33 cellular contexts compared by ENCODE assay signal in genomic region chr10:118924493-118924892, GRCh38.
"Had no signal": no experiment of that assay in that cellular context is flagged by ENCODE, and none has a peak within 500 bp of the region (broad histone marks: within the 10 kb centered on the region; RNA-seq: fewer than 3 reads in every experiment).

No MANE protein-coding gene starts in this region.

- H3K4me3 Mint-ChIP-seq: activated CD4-positive, alpha-beta T cell treated with anti-CD3 and anti-CD28 coated beads, Interleukin-2, amount 10 ng/mL, durations not matched to agents 24 days and 14 days; activated CD8-positive, alpha-beta T cell treated with anti-CD3 and anti-CD28 coated beads for 36 hours; activated naive CD4-positive, alpha-beta T cell treated with anti-CD3 and anti-CD28 coated beads, Interleukin-2, amount 50 U/mL, for 24 hours; activated naive CD8-positive, alpha-beta T cell treated with anti-CD3 and anti-CD28 coated beads, Interleukin-2, amount 10 ng/mL, durations not matched to agents 7 days and 5 days; activated T-cell treated with anti-CD3 and anti-CD28 coated beads, Interleukin-2, amount 50 U/mL, for 72 hours; activated T-helper 17 cell treated with anti-CD3 and anti-CD28 coated beads, Interleukin-2, amount 50 U/mL, for 72 hours; central memory CD8-positive, alpha-beta T cell; T-helper 1 cell treated with Interleukin-12 subunit alpha and Interleukin-12 subunit beta and Interleukin-4 antibody, amounts not matched to agents 30 μg/mL and 1 μg/mL, for 36 hours; T-helper 2 cell treated with Interferon-gamma antibody and Interleukin-4, amounts not matched to agents 5 μg/mL and 100 μg/mL, for 36 hours had no signal

- H3K4me3 ChIP-seq: ascending aorta, cardiac muscle cell, K562, Peyer's patch, SJSA1 had no signal

- H3K9me3 Mint-ChIP-seq: activated CD8-positive, alpha-beta T cell treated with anti-CD3 and anti-CD28 coated beads for 36 hours; activated naive CD4-positive, alpha-beta T cell treated with anti-CD3 and anti-CD28 coated beads, Interleukin-2, amount 50 U/mL, for 24 hours; activated T-helper 17 cell treated with anti-CD3 and anti-CD28 coated beads, Interleukin-2, amount 50 U/mL, for 72 hours; central memory CD8-positive, alpha-beta T cell had no signal

- H3K27ac ChIP-seq: ascending aorta, cardiac muscle cell, Peyer's patch, SJSA1 had no signal

- H3K27me3 ChIP-seq: ascending aorta, cardiac muscle cell, Peyer's patch had no signal

- H3K4me1 Mint-ChIP-seq: activated CD4-positive, alpha-beta T cell treated with anti-CD3 and anti-CD28 coated beads, Interleukin-2, amount 10 ng/mL, durations not matched to agents 24 days and 14 days; activated naive CD4-positive, alpha-beta T cell treated with anti-CD3 and anti-CD28 coated beads, Interleukin-2, amount 50 U/mL, for 24 hours; activated naive CD8-positive, alpha-beta T cell treated with anti-CD3 and anti-CD28 coated beads, Interleukin-2, amount 10 ng/mL, durations not matched to agents 7 days and 5 days; activated T-helper 17 cell treated with anti-CD3 and anti-CD28 coated beads, Interleukin-2, amount 50 U/mL, for 72 hours; central memory CD8-positive, alpha-beta T cell had no signal

- H3K9me3 ChIP-seq: ascending aorta, Peyer's patch, SJSA1, SK-N-SH had no signal

- DNase-seq: activated CD4-positive, alpha-beta T cell treated with anti-CD3 and anti-CD28 coated beads, Interleukin-2, amount 10 ng/mL, durations not matched to agents 24 days and 14 days; activated CD4-positive, alpha-beta T cell treated with anti-CD3 and anti-CD28 coated beads, Interleukin-2, amount 50 U/mL, for 4 hours; activated CD8-positive, alpha-beta T cell treated with anti-CD3 and anti-CD28 coated beads for 36 hours; activated effector memory CD4-positive, alpha-beta T cell treated with anti-CD3 and anti-CD28 coated beads, Interleukin-2, amount 50 U/mL, for 16 hours; activated naive CD4-positive, alpha-beta T cell treated with Interleukin-2 at 50 U/mL for 16 hours; activated naive CD8-positive, alpha-beta T cell treated with anti-CD3 and anti-CD28 coated beads, Interleukin-2, amount 10 ng/mL, durations not matched to agents 7 days and 5 days; activated T-cell treated with anti-CD3 and anti-CD28 coated beads, Interleukin-2, amount 50 U/mL, for 1 hour; activated T-cell treated with anti-CD3 and anti-CD28 coated beads, Interleukin-2, amount 50 U/mL, for 72 hours; amygdala; Karpas-422; NCI-H1105; NCI-H1417 treated with DMSO at 0.1 percent for 48 hours; NCI-H187 treated with DMSO at 0.1 percent for 48 hours; NCI-H2081 treated with DMSO at 0.1 percent for 48 hours; NCI-H2171; NCI-H510A; NCI-H526; NCI-H748 treated with DMSO at 0.1 percent for 48 hours; NK-92 treated with Interleukin-12 subunit alpha and Interleukin-12 subunit beta, amount 100 ng/mL, for 24 hours; PC-3; Peyer's patch; RPMI8226; SHP77 treated with DMSO at 0.1 percent for 48 hours; SK-N-SH had no signal

- H3K36me3 ChIP-seq: ascending aorta, cardiac muscle cell, Peyer's patch, SJSA1 had no signal

- H3K36me3 Mint-ChIP-seq: activated naive CD4-positive, alpha-beta T cell treated with anti-CD3 and anti-CD28 coated beads, Interleukin-2, amount 50 U/mL, for 24 hours; activated naive CD8-positive, alpha-beta T cell treated with anti-CD3 and anti-CD28 coated beads, Interleukin-2, amount 10 ng/mL, durations not matched to agents 7 days and 5 days had no signal

- H3K27ac Mint-ChIP-seq: activated CD4-positive, alpha-beta T cell treated with anti-CD3 and anti-CD28 coated beads, Interleukin-2, amount 10 ng/mL, durations not matched to agents 24 days and 14 days; activated CD8-positive, alpha-beta T cell treated with anti-CD3 and anti-CD28 coated beads for 36 hours; activated naive CD4-positive, alpha-beta T cell treated with anti-CD3 and anti-CD28 coated beads, Interleukin-2, amount 50 U/mL, for 24 hours; activated naive CD8-positive, alpha-beta T cell treated with anti-CD3 and anti-CD28 coated beads, Interleukin-2, amount 10 ng/mL, durations not matched to agents 7 days and 5 days; activated T-cell treated with anti-CD3 and anti-CD28 coated beads, Interleukin-2, amount 50 U/mL, for 72 hours; activated T-helper 17 cell treated with anti-CD3 and anti-CD28 coated beads, Interleukin-2, amount 50 U/mL, for 72 hours; T-helper 1 cell treated with Interleukin-12 subunit alpha and Interleukin-12 subunit beta and Interleukin-4 antibody, amounts not matched to agents 30 μg/mL and 1 μg/mL, for 36 hours; T-helper 2 cell treated with Interferon-gamma antibody and Interleukin-4, amounts not matched to agents 5 μg/mL and 100 μg/mL, for 36 hours had no signal

- H3K4me1 ChIP-seq: ascending aorta, Peyer's patch, SJSA1 had no signal
